ENCODE assay signal across 8 cellular contexts in genomic region chr2:105179469-105180372, GRCh38.
A peak's percentile ranks its signal among the peaks of the same experiment; 100 is the strongest.
DNase-seq lines count a peak whose midpoint lies in the region; ATAC-seq, FAIRE-seq and TF ChIP-seq lines count a peak whose summit lies in the region.

No MANE protein-coding gene starts in this region.

- peaks cover 19% of the 10 kb centered on the region for H3K27me3 Mint-ChIP-seq in nephron progenitor cell (ENCODE audit: low read depth, poor library complexity)

- TF ChIP-seq POLR2A in tibial nerve (IDR thresholded peaks at IDR 0.05), result no peak

- H3K4me1 ChIP-seq in tibial nerve, result no peaks in the 10 kb centered on the region

- no peak overlapping the region for H3K27ac ChIP-seq in tibial nerve

- H3K27ac Mint-ChIP-seq in nephron progenitor cell, result no peak overlapping the region

- TF ChIP-seq EP300 in tibial nerve (IDR thresholded peaks at IDR 0.05), result no peak

- no peak for ATAC-seq in HG03097 (IDR thresholded peaks at IDR 0.05; ENCODE audit: low FRiP score, unreplicated experiment)
- no peak for ATAC-seq in stimulated activated naive CD8-positive, alpha-beta T cell treated with anti-CD3 and anti-CD28 coated beads, Interleukin-15, Interleukin-2, amounts not matched to agents 100 U/mL and 50 U/mL, for 24 hours

- H3K4me3 Mint-ChIP-seq in nephron progenitor cell, result no peak overlapping the region

- POLR2A ChIA-PET in AG04449 (lab: Yijun Ruan, JAX), result no interaction called here

- no peaks in the 10 kb centered on the region for H3K9me3 ChIP-seq in tibial nerve

- H3K4me3 ChIP-seq in AG04449 (ENCODE audit: low read depth, low read length), result no peak overlapping the region
- no peak overlapping the region for H3K4me3 ChIP-seq in tibial nerve

- H3K4me1 Mint-ChIP-seq in nephron progenitor cell, result peaks cover 51% of the 10 kb centered on the region

- WGBS in tibial nerve, 2 donors, result 55 to 57% methylated on average over 15 of the region's 15 CpGs

- H3K27me3 ChIP-seq in tibial nerve, result peaks cover 0 to 4% of the 10 kb centered on the region in 2 donors

- in situ Hi-C loops in GM13977 (cut with MboI; ENCODE audit: low pct_unique_long_range_greater_than_20kb, low sequenced_read_pairs, unreplicated experiment), result no loop called here

- H3K36me3 Mint-ChIP-seq in nephron progenitor cell (ENCODE audit: low read depth), result no peaks in the 10 kb centered on the region

- H3K9me3 Mint-ChIP-seq in nephron progenitor cell, result no peaks in the 10 kb centered on the region

- CTCF ChIA-PET in AG04449 (lab: Yijun Ruan, JAX), result interaction anchor here (0.6 to 3.8 kb wide), 5 partner anchors 42 to 1071 kb away, joined by 3 to 26 read pairs (median 3); no protein-coding TSS in a partner anchor

- peak; percentile 33 for TF ChIP-seq CTCF in AG04449 (IDR thresholded peaks at IDR 0.05; ENCODE audit: insufficient read depth, low read length, missing control alignments)
- peak; percentile 54 for TF ChIP-seq CTCF in GM13977 (IDR thresholded peaks at IDR 0.05; ENCODE audit: extremely low read depth, insufficient read depth, missing control alignments)
- TF ChIP-seq CTCF in nephron progenitor cell (IDR thresholded peaks at IDR 0.05), result peak; percentile 25
- no peak for TF ChIP-seq CTCF in tibial nerve (IDR thresholded peaks at IDR 0.05)

- H3K36me3 ChIP-seq in tibial nerve, result no peaks in the 10 kb centered on the region

- DNase-seq in AG04449 (ENCODE audit: low read depth, low spot score), result no peak
- DNase-seq in GM13977 (ENCODE audit: low spot score), result peak; percentile 42
- peak; percentile 31 for DNase-seq in NOMO-1 treated with DMSO at 0.1 percent for 48 hours (lab: John Stamatoyannopoulos, UW; ENCODE audit: unreplicated experiment)
- no peak for DNase-seq in nephron progenitor cell
- no peak for DNase-seq in tibial nerve (ENCODE audit: low spot score in 2 of 2)
- DNase-seq in stimulated activated naive CD8-positive, alpha-beta T cell treated with anti-CD3 and anti-CD28 coated beads, Interleukin-15, Interleukin-2, amounts not matched to agents 100 U/mL and 50 U/mL, for 24 hours, result no peak

- peak; percentile 65 for FAIRE-seq in endometrium (lab: Jason Lieb, UNC)

Comparison
In these comparisons a context has a peak if more than half of its experiments do, and no peak if none do; other contexts are left out.
1. DNase-seq: peak in GM13977 (single experiment) and NOMO-1 treated with DMSO at 0.1 percent for 48 hours (single experiment); none in AG04449 (single experiment), nephron progenitor cell (single experiment), tibial nerve (0 of 2) and stimulated activated naive CD8-positive, alpha-beta T cell treated with anti-CD3 and anti-CD28 coated beads, Interleukin-15, Interleukin-2, amounts not matched to agents 100 U/mL and 50 U/mL, for 24 hours (single experiment).
2. CTCF ChIP-seq: peak in AG04449 (single experiment), GM13977 (single experiment) and nephron progenitor cell (single experiment); none in tibial nerve (0 of 5).